Comparison of ENCODE assay signal across 14 cellular contexts in genomic region chr11:64799925-64800632, GRCh38. TPM values are rescaled to one million over a fixed set of nuclear protein-coding genes. Genes with fewer than 3 reads are reported as not detected.
DNase-seq lines count a peak whose midpoint lies in the region; ATAC-seq and TF ChIP-seq lines count a peak whose summit lies in the region.
"Had no signal": no experiment of that assay in that cellular context is flagged by ENCODE, and none has a peak within 500 bp of the region (broad histone marks: within the 10 kb centered on the region; RNA-seq: fewer than 3 reads in every experiment).

No MANE protein-coding gene starts in this region.

- H3K9ac ChIP-seq in OCI-LY1 (ENCODE audit: low read length): peak overlapping the region; percentile 16; the same call in 1 of the 2 replicates

- H3K9me2 ChIP-seq in OCI-LY1 (ENCODE audit: low read depth, low read length): no peaks in the 10 kb centered on the region

- H2AFZ ChIP-seq in OCI-LY1 (ENCODE audit: low read length): no peak overlapping the region

- peak overlapping the region; percentile 97 for H3K4me2 ChIP-seq in OCI-LY1 (ENCODE audit: low read length)

- H3F3A ChIP-seq in OCI-LY1 (ENCODE audit: insufficient read depth, low read length): no peaks in the 10 kb centered on the region

- H3K27ac ChIP-seq in OCI-LY1 (ENCODE audit: low read depth, low read length, poor library complexity, severe bottlenecking) (peak overlapping the region; percentile 93), upper lobe of right lung (peak overlapping the region; percentile 2)
- H3K27ac ChIP-seq: body of pancreas had no signal

- DNase-seq in left ventricle myocardium superior (peak; percentile 16), left cardiac atrium (no peak), erythroblast (lab: John Stamatoyannopoulos, UW) (peak; percentile 34 to 50), upper lobe of right lung (no peak), SHP77 treated with DMSO at 0.1 percent for 48 hours (lab: John Stamatoyannopoulos, UW) (no peak)
- no peak for DNase-seq in activated T-helper 1 cell treated with anti-CD3 and anti-CD28 coated beads, Interleukin-12 subunit alpha, Interleukin-12 subunit beta, Interleukin-2, Interleukin-4 antibody, amounts not matched to agents 30 ng/mL and 10 ng/mL and 1 ng/mL, durations not matched to agents 14 hours and 24 hours and 36 hours (ENCODE audit: low spot score)
- DNase-seq: activated T-cell treated with anti-CD3 and anti-CD28 coated beads, Interleukin-2, amount 50 U/mL, for 1 hour; AML-193; body of pancreas; GDM1; hippocampal formation; Kasumi-1 had no signal

- H3K9me3 ChIP-seq in OCI-LY1 (ENCODE audit: low read length) (no peaks in the 10 kb centered on the region), upper lobe of right lung (no peaks in the 10 kb centered on the region)
- H3K9me3 ChIP-seq: body of pancreas had no signal

- no peak for TF ChIP-seq POLR2A in erythroblast (IDR thresholded peaks at IDR 0.05; ENCODE audit: low read length)

- TF ChIP-seq CTCF in OCI-LY1 (IDR thresholded peaks at IDR 0.05; ENCODE audit: low read length) (no peak), upper lobe of right lung (IDR thresholded peaks at IDR 0.05) (no peak)

- H3K9me3 Mint-ChIP-seq in activated T-helper 1 cell treated with anti-CD3 and anti-CD28 coated beads, Interleukin-12 subunit alpha, Interleukin-12 subunit beta, Interleukin-2, Interleukin-4 antibody, amounts not matched to agents 30 ng/mL and 10 ng/mL and 1 ng/mL, durations not matched to agents 14 hours and 24 hours and 36 hours: no peaks in the 10 kb centered on the region

- no peaks in the 10 kb centered on the region for H4K20me1 ChIP-seq in OCI-LY1 (ENCODE audit: insufficient read depth, low read length)

- H3K27ac Mint-ChIP-seq in activated T-helper 1 cell treated with anti-CD3 and anti-CD28 coated beads, Interleukin-12 subunit alpha, Interleukin-12 subunit beta, Interleukin-2, Interleukin-4 antibody, amounts not matched to agents 30 ng/mL and 10 ng/mL and 1 ng/mL, durations not matched to agents 14 hours and 24 hours and 36 hours: no peak overlapping the region

- no peaks in the 10 kb centered on the region for H3K27me3 ChIP-seq in OCI-LY1 (ENCODE audit: insufficient read depth, low read length)
- no peaks in the 10 kb centered on the region for H3K27me3 ChIP-seq in upper lobe of right lung
- H3K27me3 ChIP-seq: body of pancreas had no signal

- H3K4me3 ChIP-seq in OCI-LY1 (ENCODE audit: low read depth, low read length, poor library complexity, severe bottlenecking) (peak overlapping the region; percentile 66), upper lobe of right lung (no peak overlapping the region)
- H3K4me3 ChIP-seq: body of pancreas had no signal

- H3K27me3 Mint-ChIP-seq in activated T-helper 1 cell treated with anti-CD3 and anti-CD28 coated beads, Interleukin-12 subunit alpha, Interleukin-12 subunit beta, Interleukin-2, Interleukin-4 antibody, amounts not matched to agents 30 ng/mL and 10 ng/mL and 1 ng/mL, durations not matched to agents 14 hours and 24 hours and 36 hours (ENCODE audit: insufficient read depth): no peaks in the 10 kb centered on the region

- H3K36me3 Mint-ChIP-seq in activated T-helper 1 cell treated with anti-CD3 and anti-CD28 coated beads, Interleukin-12 subunit alpha, Interleukin-12 subunit beta, Interleukin-2, Interleukin-4 antibody, amounts not matched to agents 30 ng/mL and 10 ng/mL and 1 ng/mL, durations not matched to agents 14 hours and 24 hours and 36 hours (ENCODE audit: low read depth): peaks cover 13% of the 10 kb centered on the region

- intact Hi-C loops in left ventricle myocardium superior (cut with micrococcal nuclease) (no loop called here), left cardiac atrium (cut with DNase I) (no loop called here), upper lobe of right lung (cut with DNase I) (no loop called here)
- intact Hi-C loops in activated T-helper 1 cell treated with anti-CD3 and anti-CD28 coated beads, Interleukin-12 subunit alpha, Interleukin-12 subunit beta, Interleukin-2, Interleukin-4 antibody, amounts not matched to agents 30 ng/mL and 10 ng/mL and 1 ng/mL, durations not matched to agents 14 hours and 24 hours and 36 hours (cut with micrococcal nuclease): loop anchor here (5.0 kb wide), 2 partner anchors 77 to 312 kb away; partner anchors contain the start of genes EHD1 and TM7SF2

- no peak overlapping the region for H3K4me3 Mint-ChIP-seq in activated T-helper 1 cell treated with anti-CD3 and anti-CD28 coated beads, Interleukin-12 subunit alpha, Interleukin-12 subunit beta, Interleukin-2, Interleukin-4 antibody, amounts not matched to agents 30 ng/mL and 10 ng/mL and 1 ng/mL, durations not matched to agents 14 hours and 24 hours and 36 hours

- peaks cover 54% of the 10 kb centered on the region for H3K36me3 ChIP-seq in OCI-LY1 (ENCODE audit: insufficient read depth, low read length)
- H3K36me3 ChIP-seq in upper lobe of right lung: peaks cover 24% of the 10 kb centered on the region

- H3K4me1 ChIP-seq in OCI-LY1 (ENCODE audit: insufficient read depth, low read length, severe bottlenecking) (peaks cover 48% of the 10 kb centered on the region), upper lobe of right lung (peaks cover 20% of the 10 kb centered on the region)

- ATAC-seq in left ventricle myocardium superior (no peak), left cardiac atrium (no peak), upper lobe of right lung (no peak), HG02798 (IDR thresholded peaks at IDR 0.05; ENCODE audit: poor library complexity, unreplicated experiment) (no peak)
- ATAC-seq: body of pancreas had no signal

- no peaks in the 10 kb centered on the region for H3K79me2 ChIP-seq in OCI-LY1 (ENCODE audit: insufficient read depth, low read length)

- peaks cover 13% of the 10 kb centered on the region for H3K4me1 Mint-ChIP-seq in activated T-helper 1 cell treated with anti-CD3 and anti-CD28 coated beads, Interleukin-12 subunit alpha, Interleukin-12 subunit beta, Interleukin-2, Interleukin-4 antibody, amounts not matched to agents 30 ng/mL and 10 ng/mL and 1 ng/mL, durations not matched to agents 14 hours and 24 hours and 36 hours (ENCODE audit: low read depth)

RNA-seq across cellular contexts. Expression of gene MAP4K2, which starts 2.9 kb away (rescaled TPM):
- total RNA-seq in left ventricle myocardium superior (8.6 TPM), left cardiac atrium (10 to 100 TPM in 1 of 2 donors, 1 to 10 TPM in 1; 10.0 to 10.4 TPM), upper lobe of right lung (28.9 TPM)
- total RNA-seq in activated T-helper 1 cell treated with anti-CD3 and anti-CD28 coated beads, Interleukin-12 subunit alpha, Interleukin-12 subunit beta, Interleukin-2, Interleukin-4 antibody, amounts not matched to agents 30 ng/mL and 10 ng/mL and 1 ng/mL, durations not matched to agents 14 hours and 24 hours and 36 hours: 70.2 and 70.7 TPM in 2 replicates

RNA-seq across cellular contexts. Expression of gene MEN1, which starts 10.3 kb away (rescaled TPM):
- total RNA-seq in left ventricle myocardium superior (9.1 TPM), left cardiac atrium (10 to 100 TPM in 1 of 2 donors, 1 to 10 TPM in 1; 9.0 to 12.3 TPM), upper lobe of right lung (22.5 TPM)
- 39.6 and 43.8 TPM in 2 replicates for total RNA-seq in activated T-helper 1 cell treated with anti-CD3 and anti-CD28 coated beads, Interleukin-12 subunit alpha, Interleukin-12 subunit beta, Interleukin-2, Interleukin-4 antibody, amounts not matched to agents 30 ng/mL and 10 ng/mL and 1 ng/mL, durations not matched to agents 14 hours and 24 hours and 36 hours

RNA-seq across cellular contexts. Expression of gene SF1, which starts 21.7 kb away (rescaled TPM):
- total RNA-seq in left ventricle myocardium superior (191 TPM), left cardiac atrium (100 to 1,000 TPM; 154 to 208 TPM), upper lobe of right lung (294 TPM)
- 518 and 538 TPM in 2 replicates for total RNA-seq in activated T-helper 1 cell treated with anti-CD3 and anti-CD28 coated beads, Interleukin-12 subunit alpha, Interleukin-12 subunit beta, Interleukin-2, Interleukin-4 antibody, amounts not matched to agents 30 ng/mL and 10 ng/mL and 1 ng/mL, durations not matched to agents 14 hours and 24 hours and 36 hours

RNA-seq across cellular contexts. Expression of gene PYGM, which starts 40.3 kb away (rescaled TPM):
- total RNA-seq in left ventricle myocardium superior (175 TPM), left cardiac atrium (10 to 100 TPM; 31.3 to 48.6 TPM), upper lobe of right lung (2.0 TPM)
- 2.7 and 4.8 TPM in 2 replicates for total RNA-seq in activated T-helper 1 cell treated with anti-CD3 and anti-CD28 coated beads, Interleukin-12 subunit alpha, Interleukin-12 subunit beta, Interleukin-2, Interleukin-4 antibody, amounts not matched to agents 30 ng/mL and 10 ng/mL and 1 ng/mL, durations not matched to agents 14 hours and 24 hours and 36 hours

RNA-seq across cellular contexts. Expression of gene CDC42BPG, which starts 44.4 kb away (rescaled TPM):
- total RNA-seq in left ventricle myocardium superior (0.40 TPM), left cardiac atrium (under 1 TPM; 0.55 to 0.65 TPM), upper lobe of right lung (20.9 TPM)
- total RNA-seq in activated T-helper 1 cell treated with anti-CD3 and anti-CD28 coated beads, Interleukin-12 subunit alpha, Interleukin-12 subunit beta, Interleukin-2, Interleukin-4 antibody, amounts not matched to agents 30 ng/mL and 10 ng/mL and 1 ng/mL, durations not matched to agents 14 hours and 24 hours and 36 hours: 0.29 and 0.44 TPM in 2 replicates

Comparison
In these comparisons a context has a peak if more than half of its experiments do, and no peak if none do; other contexts are left out.
1. DNase-seq: peak in left ventricle myocardium superior (single experiment) and erythroblast (2 of 2); none in left cardiac atrium (single experiment), upper lobe of right lung (single experiment), SHP77 treated with DMSO at 0.1 percent for 48 hours (single experiment) and activated T-helper 1 cell treated with anti-CD3 and anti-CD28 coated beads, Interleukin-12 subunit alpha, Interleukin-12 subunit beta, Interleukin-2, Interleukin-4 antibody, amounts not matched to agents 30 ng/mL and 10 ng/mL and 1 ng/mL, durations not matched to agents 14 hours and 24 hours and 36 hours (single experiment).